9 cellular contexts compared by ENCODE assay signal in genomic region chr11:47539681-47540039, GRCh38. TPM values are rescaled to one million over a fixed set of nuclear protein-coding genes. Genes with fewer than 3 reads are reported as not detected.
DNase-seq lines count a peak whose midpoint lies in the region; ATAC-seq and TF ChIP-seq lines count a peak whose summit lies in the region.
"Had no signal": no experiment of that assay in that cellular context is flagged by ENCODE, and none has a peak within 500 bp of the region (broad histone marks: within the 10 kb centered on the region; RNA-seq: fewer than 3 reads in every experiment).

No MANE protein-coding gene starts in this region.

- H3K4me1 ChIP-seq in BLaER1 (peaks cover 85% of the 10 kb centered on the region), HCT116 (ENCODE audit: control insufficient read depth in 1 of 2, insufficient read depth in 2 of 2, low read length in 2 of 2) (peaks cover 14 to 35% of the 10 kb centered on the region in 2 experiments; a peak in 3 of 4 replicates)

- no peaks in the 10 kb centered on the region for H3K27me3 Mint-ChIP-seq in natural killer cell treated with Interleukin-12 subunit alpha and Interleukin-12 subunit beta and Interleukin-15 and Interleukin-18, amount 100 ng/mL, for 72 hours

- H3K27ac ChIP-seq in BLaER1 (no peak overlapping the region), HCT116 (ENCODE audit: low read depth, low read length) (no peak overlapping the region; the same call in 1 of the 2 replicates), caudate nucleus (ENCODE audit: low read depth, low read length) (peak overlapping the region; percentile 76)

- POLR2A ChIA-PET in HCT116 (lab: Charles Lee): interaction anchor here (1.2 kb wide), 1 partner anchor 12 kb away, joined by 3 read pairs; no protein-coding TSS in a partner anchor

- peaks cover 33 to 36% of the 10 kb centered on the region in 2 donors for H3K4me1 Mint-ChIP-seq in natural killer cell treated with Interleukin-12 subunit alpha and Interleukin-12 subunit beta and Interleukin-15 and Interleukin-18, amount 100 ng/mL, for 72 hours (ENCODE audit: low read depth in 2 of 2)

- H3K9me2 ChIP-seq in HCT116 (ENCODE audit: insufficient read depth): no peaks in the 10 kb centered on the region

- H3K36me3 Mint-ChIP-seq in natural killer cell treated with Interleukin-12 subunit alpha and Interleukin-12 subunit beta and Interleukin-15 and Interleukin-18, amount 100 ng/mL, for 72 hours: no peaks in the 10 kb centered on the region

- ATAC-seq in HCT116: no peak
- no peak for ATAC-seq in natural killer cell treated with Interleukin-12 subunit alpha and Interleukin-12 subunit beta and Interleukin-15 and Interleukin-18, amount 100 ng/mL, for 72 hours

- CTCF ChIA-PET in HCT116 (lab: Charles Lee): interaction anchor here (0.9 to 2.3 kb wide), 3 partner anchors 10 to 14 kb away, joined by 3 to 9 read pairs (median 3); no protein-coding TSS in a partner anchor

- peaks cover 43% of the 10 kb centered on the region for H3K36me3 ChIP-seq in BLaER1
- H3K36me3 ChIP-seq in HCT116 (ENCODE audit: control insufficient read depth in 1 of 2, insufficient read depth in 2 of 2, low read length in 2 of 2): no peaks in the 10 kb centered on the region; a peak in 1 of 4 replicates

- peak in 1 of 3 experiments; percentile 25; a peak in 1 of 6 replicates for TF ChIP-seq CTCF in HCT116 (IDR thresholded peaks at IDR 0.05 in 2 of 3, conservative IDR thresholded peaks at IDR 0.05 in 1 of 3; ENCODE audit: borderline replicate concordance in 1 of 3, insufficient read depth in 1 of 3, low read depth in 2 of 3, low read length in 2 of 3)

- H3K79me2 ChIP-seq in HCT116 (ENCODE audit: insufficient read depth, low read length): peaks cover 100% of the 10 kb centered on the region

- H4K20me1 ChIP-seq in BLaER1: peaks cover 100% of the 10 kb centered on the region
- peaks cover 32% of the 10 kb centered on the region; the same call in 1 of the 2 replicates for H4K20me1 ChIP-seq in HCT116 (ENCODE audit: insufficient read depth)

- BruUV-seq in HCT116 (replicated peaks; lab: Mats Ljungman, UMichigan): no TSS peak

- DNase-seq in HCT116 (ENCODE audit: low read depth, low spot score) (no peak), caudate nucleus (lab: John Stamatoyannopoulos, UW) (peak in 1 of 61 donors; percentile 14), NCI-H2227 (lab: John Stamatoyannopoulos, UW; ENCODE audit: unreplicated experiment) (no peak), T1000 (lab: John Stamatoyannopoulos, UW) (no peak), DMS79 treated with DMSO at 0.1 percent for 48 hours (lab: John Stamatoyannopoulos, UW) (no peak), posterior vena cava (ENCODE audit: low spot score) (no peak)
- DNase-seq in natural killer cell treated with Interleukin-12 subunit alpha and Interleukin-12 subunit beta and Interleukin-15 and Interleukin-18, amount 100 ng/mL, for 72 hours (ENCODE audit: low spot score): no peak

- H3K9me3 ChIP-seq in BLaER1: no peaks in the 10 kb centered on the region
- H3K9me3 ChIP-seq in HCT116 (ENCODE audit: control insufficient read depth in 1 of 2, insufficient read depth in 1 of 2, low read depth in 1 of 2, low read length in 2 of 2): no peaks in the 10 kb centered on the region

- intact Hi-C loops in HCT116 (cut with micrococcal nuclease) (no loop called here), posterior vena cava (cut with DNase I) (no loop called here)

- H3K4me2 ChIP-seq in BLaER1 (peak overlapping the region; percentile 48), HCT116 (ENCODE audit: low read length) (peak overlapping the region; percentile 52)

- no peaks in the 10 kb centered on the region for H3K27me3 ChIP-seq in BLaER1
- no peaks in the 10 kb centered on the region for H3K27me3 ChIP-seq in HCT116 (ENCODE audit: insufficient read depth, low read length)

- RAD21 ChIA-PET in HCT116 (lab: Charles Lee; ENCODE audit: low non-redundant PET in 1 of 2, low total read pairs in 2 of 2, uncharacterized antibody in 2 of 2, unreplicated experiment in 2 of 2): no interaction called here

- H3K9ac ChIP-seq in BLaER1 (no peak overlapping the region), HCT116 (ENCODE audit: low read length) (no peak overlapping the region)

- H3K27ac Mint-ChIP-seq in natural killer cell treated with Interleukin-12 subunit alpha and Interleukin-12 subunit beta and Interleukin-15 and Interleukin-18, amount 100 ng/mL, for 72 hours: peak overlapping the region; percentile 76 to 84

- no peak for TF ChIP-seq RAD21 in HCT116 (IDR thresholded peaks at IDR 0.05; ENCODE audit: low read depth)

- H3K9me3 Mint-ChIP-seq in natural killer cell treated with Interleukin-12 subunit alpha and Interleukin-12 subunit beta and Interleukin-15 and Interleukin-18, amount 100 ng/mL, for 72 hours: no peaks in the 10 kb centered on the region

- H3K4me3 ChIP-seq in BLaER1 (no peak overlapping the region), HCT116 (replicated peaks in 1 of 2; ENCODE audit: low read depth in 1 of 2, low read length in 2 of 2) (no peak overlapping the region)

- H3K4me3 Mint-ChIP-seq in natural killer cell treated with Interleukin-12 subunit alpha and Interleukin-12 subunit beta and Interleukin-15 and Interleukin-18, amount 100 ng/mL, for 72 hours: peak overlapping the region; percentile 50

- TF ChIP-seq POLR2A in HCT116 (IDR thresholded peaks at IDR 0.05; ENCODE audit: borderline replicate concordance, extremely low read depth, insufficient read depth, insufficient read length): no peak

- no peak overlapping the region for H2AFZ ChIP-seq in HCT116 (ENCODE audit: low read depth, low read length, poor library complexity, severe bottlenecking)

TF ChIP-seq in HCT116, 20 proteins besides CTCF, POLR2A, EP300 and RAD21:
- TF ChIP-seq TCF7L2 (IDR thresholded peaks at IDR 0.05; ENCODE audit: borderline replicate concordance, extremely low read depth, insufficient read depth, insufficient read length) (no peak), MAX (IDR thresholded peaks at IDR 0.05) (no peak), ZNF274 (IDR thresholded peaks at IDR 0.05; ENCODE audit: low read depth, low read length) (no peak), ZFX (IDR thresholded peaks at IDR 0.05) (no peak)

RNA-seq across cellular contexts. Expression of gene CELF1, which starts 13.3 kb away (rescaled TPM):
- total RNA-seq in HCT116 (2021; ENCODE audit: unreplicated experiment): 133 TPM
- 42.0 and 44.7 TPM in 2 replicates for polyA plus RNA-seq in HCT116 (2012)
- 100 to 1,000 TPM; 165 to 230 TPM for total RNA-seq in natural killer cell treated with Interleukin-12 subunit alpha and Interleukin-12 subunit beta and Interleukin-15 and Interleukin-18, amount 100 ng/mL, for 72 hours
- 10 to 100 TPM; 83.8 to 96.3 TPM for total RNA-seq in posterior vena cava

RNA-seq across cellular contexts. Expression of gene PTPMT1, which starts 25.7 kb away (rescaled TPM):
- total RNA-seq in HCT116 (2021; ENCODE audit: unreplicated experiment) (71.6 TPM), posterior vena cava (10 to 100 TPM; 28.9 to 29.2 TPM)
- 91.8 and 95.0 TPM in 2 replicates for polyA plus RNA-seq in HCT116 (2012)
- 10 to 100 TPM; 33.1 to 57.4 TPM for total RNA-seq in natural killer cell treated with Interleukin-12 subunit alpha and Interleukin-12 subunit beta and Interleukin-15 and Interleukin-18, amount 100 ng/mL, for 72 hours

RNA-seq across cellular contexts. Expression of gene KBTBD4, which starts 39.1 kb away (rescaled TPM):
- 13.2 TPM for total RNA-seq in HCT116 (2021; ENCODE audit: unreplicated experiment)
- 15.0 and 16.0 TPM in 2 replicates for polyA plus RNA-seq in HCT116 (2012)
- 10 to 100 TPM; 13.2 to 19.7 TPM for total RNA-seq in natural killer cell treated with Interleukin-12 subunit alpha and Interleukin-12 subunit beta and Interleukin-15 and Interleukin-18, amount 100 ng/mL, for 72 hours
- total RNA-seq in posterior vena cava: 10 to 100 TPM in 1 of 2 donors, 1 to 10 TPM in 1; 9.5 to 12.3 TPM

RNA-seq across cellular contexts. Expression of gene NDUFS3, which starts 39.2 kb away (rescaled TPM):
- total RNA-seq in HCT116 (2021; ENCODE audit: unreplicated experiment) (134 TPM), posterior vena cava (10 to 100 TPM; 65.6 to 70.3 TPM)
- polyA plus RNA-seq in HCT116 (2012): 96.8 and 125 TPM in 2 replicates
- total RNA-seq in natural killer cell treated with Interleukin-12 subunit alpha and Interleukin-12 subunit beta and Interleukin-15 and Interleukin-18, amount 100 ng/mL, for 72 hours: 100 to 1,000 TPM; 101 to 145 TPM

RNA-seq across cellular contexts. Expression of gene FAM180B, which starts 46.8 kb away (rescaled TPM):
- total RNA-seq in HCT116 (2021; ENCODE audit: unreplicated experiment): not detected
- not detected in 2 replicates for polyA plus RNA-seq in HCT116 (2012)
- total RNA-seq in natural killer cell treated with Interleukin-12 subunit alpha and Interleukin-12 subunit beta and Interleukin-15 and Interleukin-18, amount 100 ng/mL, for 72 hours: under 1 TPM; 0.31 to 0.62 TPM
- 1 to 10 TPM; 3.4 to 7.2 TPM for total RNA-seq in posterior vena cava
- total RNA-seq: kidney epithelial cell had no signal
